Comparison of ENCODE assay signal across 8 cellular contexts in the genomic region with DNA sequence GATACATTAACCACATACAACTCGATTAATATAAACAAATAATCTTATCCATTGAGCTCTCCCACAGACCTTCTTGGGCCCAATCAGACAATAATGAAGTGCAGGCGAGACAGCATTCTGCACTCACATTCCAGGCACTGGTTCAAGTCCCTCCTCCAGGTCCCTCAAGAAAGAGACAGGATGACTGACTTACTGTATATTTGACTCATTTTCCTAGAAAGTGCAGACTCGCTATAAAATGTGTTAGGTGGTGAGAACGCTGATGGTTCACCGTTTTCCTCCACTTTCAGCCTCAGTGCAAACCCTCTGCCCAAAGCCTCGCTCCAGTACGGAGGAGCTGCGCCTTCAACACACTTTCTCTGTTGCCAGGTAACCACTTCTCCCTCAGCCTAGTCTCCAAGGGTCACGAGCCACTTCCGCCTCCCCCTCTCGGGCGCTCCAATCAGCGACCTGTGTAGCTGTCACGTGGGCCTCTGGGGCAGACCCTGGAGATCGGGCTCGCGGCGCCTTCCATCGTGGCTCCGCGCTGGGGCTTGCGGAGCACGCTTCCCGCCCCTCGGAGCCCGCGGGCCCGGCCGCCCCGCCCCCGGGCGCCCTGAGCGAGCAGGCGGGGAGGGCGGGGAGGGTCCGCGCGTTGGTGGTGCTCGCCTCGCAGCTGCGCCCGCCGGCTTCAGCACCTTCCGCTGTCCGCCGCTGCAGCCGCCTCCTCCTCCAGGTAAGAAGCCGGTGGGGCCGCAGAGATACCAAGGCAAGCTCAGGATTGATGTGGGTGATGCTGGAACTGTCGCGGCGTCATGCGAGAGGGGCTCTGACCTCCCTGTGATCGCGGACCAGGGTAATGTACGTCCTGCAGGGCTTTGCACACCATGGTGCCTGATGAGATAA. TPM values are rescaled to one million over a fixed set of nuclear protein-coding genes. Genes with fewer than 3 reads are reported as not detected.
DNase-seq lines count a peak whose midpoint lies in the region; ATAC-seq and TF ChIP-seq lines count a peak whose summit lies in the region.

Gene WDR17 (plus strand): TSS at position 477 of the 885 bp plus-strand sequence. CDS start 45,740 bp downstream, outside the sequence.

- H3K4me3 ChIP-seq in SK-N-MC (peak within 1 kb of the TSS; percentile 96), suprapubic skin (peak within 1 kb of the TSS; percentile 64)

- H3K27ac Mint-ChIP-seq in glutamatergic neuron (ENCODE audit: unreplicated experiment), result peak within 1 kb of the TSS; percentile 87

- 5% methylated on average over 22 of the region's 56 CpGs for WGBS in suprapubic skin

- H3K36me3 ChIP-seq in SK-N-MC (ENCODE audit: insufficient read depth, low read length) (no peaks in the 10 kb centered on the region), suprapubic skin (no peaks in the 10 kb centered on the region)

- in situ Hi-C loops in G401 (cut with HindIII; ENCODE audit: low sequenced_read_pairs), result no loop called here

- peak; percentile 97 for DNase-seq in G401 (ENCODE audit: low spot score)
- DNase-seq in HEK293T (ENCODE audit: extremely low spot score), result peak; percentile 97
- DNase-seq in NCI-H1092 (lab: John Stamatoyannopoulos, UW), result peak; percentile 97
- DNase-seq in SK-N-MC (ENCODE audit: low read depth, low spot score), result peak; percentile 77
- DNase-seq in activated naive CD4-positive, alpha-beta T cell treated with anti-CD3 and anti-CD28 coated beads, Interleukin-2, amount 50 U/mL, for 16 hours, result peak; percentile 80
- peak; percentile 95 for DNase-seq in glutamatergic neuron
- peak; percentile 55 for DNase-seq in omental fat pad (ENCODE audit: low spot score)
- peak; percentile 86 to 89 for DNase-seq in suprapubic skin (ENCODE audit: low spot score in 2 of 2)

- H3K9me3 ChIP-seq in SK-N-MC (ENCODE audit: low read depth, low read length), result no peaks in the 10 kb centered on the region
- H3K9me3 ChIP-seq in suprapubic skin, result no peaks in the 10 kb centered on the region

- TF ChIP-seq CTCF in glutamatergic neuron (IDR thresholded peaks at IDR 0.05; ENCODE audit: partially characterized antibody, unreplicated experiment) (no peak), omental fat pad (IDR thresholded peaks at IDR 0.05) (no peak), suprapubic skin (IDR thresholded peaks at IDR 0.05) (no peak)

- no peaks in the 10 kb centered on the region for H3K9me3 Mint-ChIP-seq in glutamatergic neuron (ENCODE audit: unreplicated experiment)

- POLR2A ChIA-PET in HEK293T (lab: Yijun Ruan, JAX), result interaction anchor here (0.7 to 1.1 kb wide), 4 partner anchors 18 to 254 kb away, joined by 3 to 4 read pairs (median 3); partner anchors contain the start of gene SPCS3

- no peak within 1 kb of the TSS for H3K27ac ChIP-seq in SK-N-MC
- no peak within 1 kb of the TSS for H3K27ac ChIP-seq in suprapubic skin

- CTCF ChIA-PET in HEK293T (lab: Yijun Ruan, JAX), result interaction anchor here (0.5 to 1.0 kb wide), 3 partner anchors 9 to 114 kb away, joined by 3 to 7 read pairs (median 6); no protein-coding TSS in a partner anchor

- TF ChIP-seq POLR2A in suprapubic skin (IDR thresholded peaks at IDR 0.05), result no peak

- ATAC-seq in omental fat pad (ENCODE audit: low FRiP score), result peak; percentile 98

- H3K27me3 ChIP-seq in suprapubic skin, result peaks cover 5% of the 10 kb centered on the region

- peaks cover 5% of the 10 kb centered on the region for H3K4me1 Mint-ChIP-seq in glutamatergic neuron (ENCODE audit: low read depth, unreplicated experiment)

- H3K27me3 Mint-ChIP-seq in glutamatergic neuron (ENCODE audit: unreplicated experiment), result peaks cover 3% of the 10 kb centered on the region

- H3K9ac ChIP-seq in SK-N-MC (ENCODE audit: insufficient read length), result peak within 1 kb of the TSS; percentile 53

- peaks cover 14% of the 10 kb centered on the region for H3K4me1 ChIP-seq in suprapubic skin

- no peak for TF ChIP-seq EP300 in suprapubic skin (IDR thresholded peaks at IDR 0.05)

- H3K36me3 Mint-ChIP-seq in glutamatergic neuron (ENCODE audit: unreplicated experiment), result no peaks in the 10 kb centered on the region

- peak within 1 kb of the TSS; percentile 96 for H3K4me3 Mint-ChIP-seq in glutamatergic neuron (ENCODE audit: unreplicated experiment)

TF ChIP-seq in HEK293T, 16 proteins besides CTCF, POLR2A, EP300 and RAD21:
- TF ChIP-seq ELF4 (IDR thresholded peaks at IDR 0.05) (peak; percentile 50), FOXM1 (IDR thresholded peaks at IDR 0.05; ENCODE audit: borderline replicate concordance) (0 out of 2 replicates have a peak, but pooled peaks have one; percentile 26), SUZ12 (IDR thresholded peaks at IDR 0.05) (no peak), TARDBP (IDR thresholded peaks at IDR 0.05) (no peak), L3MBTL2 (conservative IDR thresholded peaks at IDR 0.05) (0 out of 2 replicates have a peak, but pooled peaks have one; percentile 50), CTBP1 (IDR thresholded peaks at IDR 0.05; ENCODE audit: borderline replicate concordance) (peak; percentile 17; the same call in 1 of the 2 replicates), FOXA1 (IDR thresholded peaks at IDR 0.05) (no peak)

RNA-seq across cellular contexts. Expression of gene WDR17, which starts in this region (rescaled TPM):
- 1.5 and 2.8 TPM in 2 replicates for total RNA-seq in G401 (2014; rRNA removed; shearing (Covaris generic))
- total RNA-seq in glutamatergic neuron (ENCODE audit: unreplicated experiment) (6.3 TPM), omental fat pad (1 to 10 TPM in 3 of 4 donors, under 1 TPM in 1; 0.84 to 3.6 (median 3.3) TPM), suprapubic skin (under 1 TPM; 0.19 to 0.72 (median 0.53) TPM)

Comparison
In these comparisons a context has a peak if more than half of its experiments do, and no peak if none do; other contexts are left out.
1. Peak in DNase-seq and H3K4me3 ChIP-seq in suprapubic skin; RNA of the gene not detected or under 1 TPM.